In genomic region chr1:59973719-59974118, GRCh38 we compare ENCODE assay signal across 26 cellular contexts. TPM values are rescaled to one million over a fixed set of nuclear protein-coding genes. Genes with fewer than 3 reads are reported as not detected.
"Had no signal": no experiment of that assay in that cellular context is flagged by ENCODE, and none has a peak within 500 bp of the region (broad histone marks: within the 10 kb centered on the region; RNA-seq: fewer than 3 reads in every experiment).

No MANE protein-coding gene starts in this region.

- H3K4me1 ChIP-seq: foreskin keratinocyte had no signal

- H3K4me2 ChIP-seq: hepatocyte had no signal

- H3K4me3 Mint-ChIP-seq: immature natural killer cell, mesothelial cell of epicardium had no signal

- H3K27ac ChIP-seq: coronary artery, dorsolateral prefrontal cortex, esophagus muscularis mucosa, foreskin keratinocyte, gastroesophageal sphincter, heart left ventricle, hepatocyte, left ventricle myocardium inferior, lower lobe of right lung had no signal

- H3K27me3 ChIP-seq: dorsolateral prefrontal cortex, gastroesophageal sphincter had no signal

- H3K9me3 Mint-ChIP-seq: immature natural killer cell, mesothelial cell of epicardium had no signal

- H3K4me3 ChIP-seq: coronary artery, dorsolateral prefrontal cortex, esophagus muscularis mucosa, gastroesophageal sphincter, heart left ventricle, hepatocyte, left ventricle myocardium inferior, lower lobe of right lung, mucosa of descending colon had no signal

- H2AFZ ChIP-seq: hepatocyte had no signal

- H3K36me3 ChIP-seq: esophagus muscularis mucosa, gastroesophageal sphincter, heart left ventricle, left ventricle myocardium inferior, lower lobe of right lung had no signal

- H3K36me3 Mint-ChIP-seq: immature natural killer cell, mesothelial cell of epicardium had no signal

- H3K79me2 ChIP-seq: hepatocyte had no signal

- ATAC-seq: foreskin keratinocyte, gastroesophageal sphincter, heart left ventricle, left colon, left lobe of liver, lower lobe of right lung, mucosa of descending colon had no signal

- H3K9me3 ChIP-seq: esophagus muscularis mucosa, gastroesophageal sphincter, heart left ventricle, left ventricle myocardium inferior, lower lobe of right lung, mucosa of descending colon had no signal

- H3K27ac Mint-ChIP-seq: immature natural killer cell, mesothelial cell of epicardium had no signal

- DNase-seq: dermis blood vessel endothelial cell; dorsolateral prefrontal cortex; effector CD4-positive, alpha-beta T cell; effector memory CD4-positive, alpha-beta T cell; foreskin keratinocyte; heart left ventricle; hypothalamus; immature natural killer cell; islet precursor cell; kidney; kidney glomerular epithelial cell; left colon; left ventricle myocardium inferior; lower lobe of right lung; mesenchymal stem cell; mucosa of descending colon had no signal

- FAIRE-seq: colon, endothelial cell of umbilical vein, frontal cortex, kidney had no signal

RNA-seq across cellular contexts. Expression of gene CYP2J2, which starts 47.1 kb away (rescaled TPM):
- total RNA-seq: dermis blood vessel endothelial cell, mesenteric fat pad had no signal
